In the genomic region with DNA sequence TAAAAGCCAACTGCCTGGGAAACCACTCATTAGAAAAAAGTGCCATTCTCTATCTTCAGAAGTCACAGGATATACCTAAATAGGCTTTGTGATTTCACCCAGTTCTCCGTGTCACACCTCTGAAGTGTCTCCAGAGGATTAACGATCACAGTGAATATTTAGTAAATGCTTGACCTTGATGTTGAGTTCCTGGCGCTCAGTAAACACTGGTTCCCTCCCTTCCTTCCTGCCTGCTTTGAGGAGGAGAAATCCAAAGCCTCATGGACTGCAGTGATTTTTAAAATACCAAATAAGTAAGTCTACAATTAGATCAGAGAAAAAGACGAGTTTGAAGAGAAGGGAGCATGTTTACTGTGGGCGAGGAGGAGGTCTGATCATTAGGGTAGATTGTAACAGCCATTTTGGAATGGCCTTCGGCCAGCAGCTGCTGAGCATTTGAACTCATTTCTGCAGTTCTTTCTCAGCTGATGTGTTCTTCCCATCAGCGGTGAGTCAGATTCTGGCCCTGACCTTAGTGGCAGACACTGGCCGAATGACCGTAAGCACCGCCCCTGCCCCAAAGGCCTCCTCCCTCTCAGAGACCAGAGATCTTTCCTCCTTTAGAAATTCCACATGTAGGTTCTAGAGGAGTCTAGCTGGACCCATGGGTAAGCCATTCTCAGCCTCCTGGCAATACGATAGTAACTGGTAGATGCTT, we compare ENCODE assay signal across 10 cellular contexts.
DNase-seq lines count a peak whose midpoint lies in the region; ATAC-seq and TF ChIP-seq lines count a peak whose summit lies in the region.
"Had no signal": no experiment of that assay in that cellular context is flagged by ENCODE, and none has a peak within 500 bp of the region (broad histone marks: within the 10 kb centered on the region; RNA-seq: fewer than 3 reads in every experiment).

No MANE protein-coding gene starts in this region.

- peaks cover 4% of the 10 kb centered on the region for H3K9me3 ChIP-seq in adipocyte (ENCODE audit: control insufficient read depth, low read length)
- peaks cover 0 to 24% (median 11%) of the 10 kb centered on the region in 11 donors for H3K9me3 ChIP-seq in heart right ventricle

- ATAC-seq in heart right ventricle (peak; percentile 74 to 93 (median 89)), sciatic nerve (peak; percentile 75), GM21619 (IDR thresholded peaks at IDR 0.05; ENCODE audit: unreplicated experiment) (no peak), GM21825 (IDR thresholded peaks at IDR 0.05; ENCODE audit: unreplicated experiment) (no peak)
- ATAC-seq: activated T-helper 17 cell treated with anti-CD3 and anti-CD28 coated beads, Interleukin-2, amount 50 U/mL, for 72 hours had no signal

- peak overlapping the region; percentile 8 for H3K9ac ChIP-seq in adipocyte (ENCODE audit: low read length)

- DNase-seq in EH (ENCODE audit: low read depth) (peak; percentile 89), adipocyte (ENCODE audit: low read depth) (no peak), heart right ventricle (peak; percentile 58 to 69), sciatic nerve (ENCODE audit: low spot score) (peak; percentile 65), MV-4-11 (lab: John Stamatoyannopoulos, UW) (no peak), NCI-H2107 treated with DMSO at 0.1 percent for 48 hours (lab: John Stamatoyannopoulos, UW; ENCODE audit: unreplicated experiment) (no peak)
- DNase-seq: Kasumi-1 had no signal

- H3K4me1 ChIP-seq in adipocyte (ENCODE audit: control insufficient read depth, insufficient read depth, low read length) (peaks cover 34% of the 10 kb centered on the region), heart right ventricle (peaks cover 0 to 64% (median 28%) of the 10 kb centered on the region in 9 donors)

- intact Hi-C loops in heart right ventricle (cut with DNase I) (loop anchor here in 3 of 10 donors (2.0 to 10.0 kb wide), 3 partner anchors 64 to 66 kb away; partner anchors contain the start of gene SLC16A14 (in 2 of the 3)), sciatic nerve (cut with DNase I) (no loop called here)

- peak overlapping the region; percentile 53 to 94 (median 82) for H3K27ac ChIP-seq in heart right ventricle

- H3K4me3 ChIP-seq in adipocyte (ENCODE audit: low read length) (peak overlapping the region; percentile 14), heart right ventricle (peak overlapping the region in 2 of 10 donors; percentile 8 to 22)

- 46 to 62% methylated on average over 11 of the region's 11 CpGs for WGBS in heart right ventricle, 2 donors

- H3K36me3 ChIP-seq in adipocyte (ENCODE audit: control insufficient read depth, insufficient read depth, low read length, severe bottlenecking) (no peaks in the 10 kb centered on the region), heart right ventricle (no peaks in the 10 kb centered on the region)

- no peaks in the 10 kb centered on the region for H3K27me3 ChIP-seq in adipocyte (replicated peaks; ENCODE audit: control insufficient read depth, insufficient read depth, low read length)
- H3K27me3 ChIP-seq in heart right ventricle = no peaks in the 10 kb centered on the region

- TF ChIP-seq CTCF in heart right ventricle (IDR thresholded peaks at IDR 0.05) = no peak

Comparison
In these comparisons a context has a peak if more than half of its experiments do, and no peak if none do; other contexts are left out.
1. DNase-seq: peak in EH (single experiment), heart right ventricle (2 of 2) and sciatic nerve (single experiment); none in adipocyte (single experiment), MV-4-11 (single experiment) and NCI-H2107 treated with DMSO at 0.1 percent for 48 hours (single experiment).
2. ATAC-seq: peak in heart right ventricle (8 of 8) and sciatic nerve (single experiment); none in GM21619 (single experiment) and GM21825 (single experiment).